In genomic region chr6:70459235-70459634, GRCh38 we compare ENCODE assay signal across 4 cellular contexts.
"Had no signal": no experiment of that assay in that cellular context is flagged by ENCODE, and none has a peak within 500 bp of the region (broad histone marks: within the 10 kb centered on the region; RNA-seq: fewer than 3 reads in every experiment).

No MANE protein-coding gene starts in this region.

- H3K4me2 ChIP-seq: GM23338 had no signal

- DNase-seq: H9, HCEC 1CT, IMR-90 had no signal

- H2AFZ ChIP-seq: GM23338 had no signal

- H3K4me3 ChIP-seq: GM23338 had no signal

- ATAC-seq: GM23338 had no signal
